In genomic region chr18:72041313-72042032, GRCh38 we compare ENCODE assay signal across 26 cellular contexts.
DNase-seq lines count a peak whose midpoint lies in the region; ATAC-seq and TF ChIP-seq lines count a peak whose summit lies in the region.
"Had no signal": no experiment of that assay in that cellular context is flagged by ENCODE, and none has a peak within 500 bp of the region (broad histone marks: within the 10 kb centered on the region; RNA-seq: fewer than 3 reads in every experiment).

No MANE protein-coding gene starts in this region.

- H3K27ac Mint-ChIP-seq in Calu3 (ENCODE audit: unreplicated experiment): no peak overlapping the region
- no peak overlapping the region for H3K27ac Mint-ChIP-seq in activated naive CD4-positive, alpha-beta T cell treated with anti-CD3 and anti-CD28 coated beads, Interleukin-2, amount 50 U/mL, for 72 hours
- no peak overlapping the region for H3K27ac Mint-ChIP-seq in activated naive CD8-positive, alpha-beta T cell treated with anti-CD3 and anti-CD28 coated beads for 36 hours
- H3K27ac Mint-ChIP-seq: activated T-cell treated with anti-CD3 and anti-CD28 coated beads, Interleukin-2, amount 50 U/mL, for 72 hours; natural killer cell treated with Interleukin-12 subunit alpha and Interleukin-12 subunit beta and Interleukin-15 and Interleukin-18, amount 100 ng/mL, for 72 hours; stimulated activated effector memory CD8-positive, alpha-beta T cell treated with anti-CD3 and anti-CD28 coated beads, Interleukin-12 subunit alpha, Interleukin-12 subunit beta, amount 100 ng/mL, for 72 hours had no signal

- no peaks in the 10 kb centered on the region for H3K36me3 ChIP-seq in RWPE2 (ENCODE audit: low read depth)
- H3K36me3 ChIP-seq: BLaER1, SJSA1, upper lobe of left lung had no signal

- no peak overlapping the region for H3K4me3 Mint-ChIP-seq in Calu3 (ENCODE audit: low read depth, unreplicated experiment)
- no peak overlapping the region for H3K4me3 Mint-ChIP-seq in activated naive CD8-positive, alpha-beta T cell treated with anti-CD3 and anti-CD28 coated beads for 36 hours
- H3K4me3 Mint-ChIP-seq: activated T-cell treated with anti-CD3 and anti-CD28 coated beads, Interleukin-2, amount 50 U/mL, for 72 hours; natural killer cell treated with Interleukin-12 subunit alpha and Interleukin-12 subunit beta and Interleukin-15 and Interleukin-18, amount 100 ng/mL, for 72 hours; stimulated activated effector memory CD8-positive, alpha-beta T cell treated with anti-CD3 and anti-CD28 coated beads, Interleukin-12 subunit alpha, Interleukin-12 subunit beta, amount 100 ng/mL, for 72 hours had no signal

- intact Hi-C loops in Calu3 (cut with micrococcal nuclease; ENCODE audit: unreplicated experiment): loop anchor here (1.0 kb wide), 1 partner anchor 643 kb away; no protein-coding TSS in a partner anchor

- H3K9me3 ChIP-seq in RWPE2 (ENCODE audit: severe bottlenecking): no peaks in the 10 kb centered on the region
- H3K9me3 ChIP-seq: BLaER1, SJSA1, upper lobe of left lung had no signal

- TF ChIP-seq CTCF in Calu3 (IDR thresholded peaks at IDR 0.05; ENCODE audit: unreplicated experiment) (peak; percentile 13), LNCAP (IDR thresholded peaks at IDR 0.05) (peak; percentile 27; the same call in 1 of the 2 replicates), RWPE2 (IDR thresholded peaks at IDR 0.05; ENCODE audit: poor library complexity, severe bottlenecking) (peak; percentile 16), epithelial cell of proximal tubule (conservative IDR thresholded peaks at IDR 0.05; ENCODE audit: low read depth, low read length) (peak; percentile 25)

- no peaks in the 10 kb centered on the region for H3K36me3 Mint-ChIP-seq in Calu3 (ENCODE audit: insufficient read depth, unreplicated experiment)
- H3K36me3 Mint-ChIP-seq in activated naive CD4-positive, alpha-beta T cell treated with anti-CD3 and anti-CD28 coated beads, Interleukin-2, amount 50 U/mL, for 72 hours: no peaks in the 10 kb centered on the region
- H3K36me3 Mint-ChIP-seq in activated naive CD8-positive, alpha-beta T cell treated with anti-CD3 and anti-CD28 coated beads for 36 hours: no peaks in the 10 kb centered on the region
- H3K36me3 Mint-ChIP-seq: natural killer cell treated with Interleukin-12 subunit alpha and Interleukin-12 subunit beta and Interleukin-15 and Interleukin-18, amount 100 ng/mL, for 72 hours; stimulated activated effector memory CD8-positive, alpha-beta T cell treated with anti-CD3 and anti-CD28 coated beads, Interleukin-12 subunit alpha, Interleukin-12 subunit beta, amount 100 ng/mL, for 72 hours had no signal

- H3K4me1 Mint-ChIP-seq in Calu3 (ENCODE audit: low read depth, unreplicated experiment): no peaks in the 10 kb centered on the region
- no peaks in the 10 kb centered on the region for H3K4me1 Mint-ChIP-seq in activated naive CD8-positive, alpha-beta T cell treated with anti-CD3 and anti-CD28 coated beads for 36 hours
- H3K4me1 Mint-ChIP-seq: stimulated activated effector memory CD8-positive, alpha-beta T cell treated with anti-CD3 and anti-CD28 coated beads, Interleukin-12 subunit alpha, Interleukin-12 subunit beta, amount 100 ng/mL, for 72 hours had no signal

- no peak overlapping the region for H3K27ac ChIP-seq in RWPE2 (ENCODE audit: poor library complexity, severe bottlenecking)
- H3K27ac ChIP-seq: BLaER1, SJSA1, upper lobe of left lung had no signal

- CTCF ChIA-PET in Calu3 (lab: Charles Lee): no interaction called here

- no peaks in the 10 kb centered on the region for H3K27me3 Mint-ChIP-seq in Calu3 (ENCODE audit: unreplicated experiment)
- no peaks in the 10 kb centered on the region for H3K27me3 Mint-ChIP-seq in activated naive CD8-positive, alpha-beta T cell treated with anti-CD3 and anti-CD28 coated beads for 36 hours
- H3K27me3 Mint-ChIP-seq: natural killer cell treated with Interleukin-12 subunit alpha and Interleukin-12 subunit beta and Interleukin-15 and Interleukin-18, amount 100 ng/mL, for 72 hours had no signal

- H3K4me3 ChIP-seq in RWPE2 (ENCODE audit: severe bottlenecking) (no peak overlapping the region), epithelial cell of proximal tubule (ENCODE audit: low read depth, low read length) (no peak overlapping the region)
- H3K4me3 ChIP-seq: BLaER1, SJSA1, upper lobe of left lung had no signal

- no TSS peak for BruUV-seq in Calu3 (replicated peaks; lab: Mats Ljungman, UMichigan)

- ATAC-seq in RWPE2 (ENCODE audit: low read depth): no peak
- no peak for ATAC-seq in HG03378 (IDR thresholded peaks at IDR 0.05; ENCODE audit: unreplicated experiment)
- no peak for ATAC-seq in activated naive CD4-positive, alpha-beta T cell treated with anti-CD3 and anti-CD28 coated beads, Interleukin-2, amount 50 U/mL, for 72 hours
- ATAC-seq: activated CD4-positive, CD25-positive, alpha-beta regulatory T cell treated with anti-CD3 and anti-CD28 coated beads, Interleukin-2, amount 50 U/mL, for 24 hours; activated T-cell treated with anti-CD3 and anti-CD28 coated beads, Interleukin-2, amount 50 U/mL, for 72 hours; HepG2; left colon; natural killer cell treated with Interleukin-12 subunit alpha and Interleukin-12 subunit beta and Interleukin-15 and Interleukin-18, amount 100 ng/mL, for 72 hours; stimulated activated effector memory CD8-positive, alpha-beta T cell treated with anti-CD3 and anti-CD28 coated beads, Interleukin-12 subunit alpha, Interleukin-12 subunit beta, amount 100 ng/mL, for 72 hours had no signal

- peaks cover 2% of the 10 kb centered on the region for H3K27me3 ChIP-seq in RWPE2 (ENCODE audit: insufficient read depth, poor library complexity, severe bottlenecking)
- H3K27me3 ChIP-seq: BLaER1, SJSA1, upper lobe of left lung had no signal

- H3K4me1 ChIP-seq in RWPE2 (ENCODE audit: insufficient read depth, poor library complexity, severe bottlenecking): no peaks in the 10 kb centered on the region
- H3K4me1 ChIP-seq: BLaER1, SJSA1, upper lobe of left lung had no signal

- DNase-seq in Calu3 (peak; percentile 2), RWPE2 (ENCODE audit: low spot score) (no peak), epithelial cell of proximal tubule (ENCODE audit: low read depth) (no peak)
- DNase-seq in stimulated activated naive CD4-positive, alpha-beta T cell treated with Interleukin-2 at 50 U/mL for 16 hours (lab: John Stamatoyannopoulos, UW): no peak
- DNase-seq in activated naive CD4-positive, alpha-beta T cell treated with anti-CD3 and anti-CD28 coated beads, Interleukin-2, amount 50 U/mL, for 72 hours (ENCODE audit: low spot score in 2 of 2): no peak
- DNase-seq in activated naive CD8-positive, alpha-beta T cell treated with anti-CD3 and anti-CD28 coated beads for 36 hours: no peak
- DNase-seq: activated CD4-positive, alpha-beta T cell treated with anti-CD3 and anti-CD28 coated beads, Interleukin-2, amount 50 U/mL, for 4 hours; activated naive CD4-positive, alpha-beta T cell; activated T-cell treated with anti-CD3 and anti-CD28 coated beads, Interleukin-2, amount 50 U/mL, for 72 hours; HCEC 1CT; Kasumi-1; left colon; NCI-H2171 treated with DMSO at 0.1 percent for 48 hours; NCI-H524; RPMI8226; stimulated activated CD4-positive, alpha-beta T cell treated with anti-CD3 and anti-CD28 coated beads, Interleukin-15, amount 100 ng/mL, for 24 hours; stimulated activated CD4-positive, alpha-beta T cell treated with anti-CD3 and anti-CD28 coated beads, Interleukin-4, amount 100 ng/mL, for 4 hours; upper lobe of left lung had no signal

- H3K9me3 Mint-ChIP-seq in Calu3 (ENCODE audit: low read depth, unreplicated experiment): no peaks in the 10 kb centered on the region
- H3K9me3 Mint-ChIP-seq in activated naive CD4-positive, alpha-beta T cell treated with anti-CD3 and anti-CD28 coated beads, Interleukin-2, amount 50 U/mL, for 72 hours: peaks cover 0 to 4% of the 10 kb centered on the region in 2 donors
- H3K9me3 Mint-ChIP-seq in activated naive CD8-positive, alpha-beta T cell treated with anti-CD3 and anti-CD28 coated beads for 36 hours: no peaks in the 10 kb centered on the region
- H3K9me3 Mint-ChIP-seq: activated T-cell treated with anti-CD3 and anti-CD28 coated beads, Interleukin-2, amount 50 U/mL, for 72 hours had no signal
